Comparison of ENCODE assay signal across 11 cellular contexts in genomic region chr1:211036701-211037494, GRCh38.
DNase-seq lines count a peak whose midpoint lies in the region; ATAC-seq, FAIRE-seq and TF ChIP-seq lines count a peak whose summit lies in the region.
"Had no signal": no experiment of that assay in that cellular context is flagged by ENCODE, and none has a peak within 500 bp of the region (broad histone marks: within the 10 kb centered on the region; RNA-seq: fewer than 3 reads in every experiment).

No MANE protein-coding gene starts in this region.

- H3K36me3 ChIP-seq in K562 (ENCODE audit: control insufficient read depth, insufficient read depth, low read length) (no peaks in the 10 kb centered on the region), osteoblast (ENCODE audit: insufficient read depth, low read length) (no peaks in the 10 kb centered on the region), body of pancreas (replicated peaks in 1 of 2; ENCODE audit: insufficient read depth in 1 of 2, low read depth in 2 of 2) (no peaks in the 10 kb centered on the region)

- CTCF ChIA-PET in K562 (lab: Yijun Ruan, JAX; ENCODE audit: low intra/inter-chr PET ratio), result no interaction called here

- TF ChIP-seq RAD21 in K562 (CRISPR knock-in tag; conservative IDR thresholded peaks at IDR 0.05 in 1 of 2, IDR thresholded peaks at IDR 0.05 in 1 of 2), result no peak

- H3K9me3 ChIP-seq in K562 (replicated peaks; ENCODE audit: control insufficient read depth, insufficient read depth, low read depth, low read length) (no peaks in the 10 kb centered on the region; the same call in 1 of the 2 replicates), osteoblast (ENCODE audit: low read depth, low read length) (no peaks in the 10 kb centered on the region), body of pancreas (no peaks in the 10 kb centered on the region)

- WGBS in K562 (ENCODE audit: insufficient coverage, low coverage, missing lambda C conversion rate), result 0% methylated on average over 2 of the region's 2 CpGs
- 66 to 78% methylated on average over 2 of the region's 2 CpGs for WGBS in body of pancreas, 2 donors

- TF ChIP-seq POLR2A in K562 (conservative IDR thresholded peaks at IDR 0.05) (no peak), body of pancreas (IDR thresholded peaks at IDR 0.05) (no peak)

- no peaks in the 10 kb centered on the region for H4K20me1 ChIP-seq in K562 (replicated peaks; ENCODE audit: control insufficient read depth, insufficient read depth, low read length)
- H4K20me1 ChIP-seq in osteoblast (ENCODE audit: insufficient read depth, low read length), result no peaks in the 10 kb centered on the region

- in situ Hi-C loops in K562 (cut with MboI), result no loop called here

- ATAC-seq in K562 (peak; percentile 88), HG03159 (IDR thresholded peaks at IDR 0.05; ENCODE audit: unreplicated experiment) (no peak), GM21576 (IDR thresholded peaks at IDR 0.05; ENCODE audit: unreplicated experiment) (no peak), body of pancreas (no peak)

- FAIRE-seq in K562 (lab: Jason Lieb, UNC), result peak; percentile 46

- H3K27ac ChIP-seq in K562 (ENCODE audit: extremely low read depth, low read depth, low read length) (peak overlapping the region; percentile 34; the same call in 1 of the 3 replicates), osteoblast (ENCODE audit: low read depth, low read length) (peak overlapping the region; percentile 67), body of pancreas (no peak overlapping the region)

- DNase-seq in NCI-H82 (lab: John Stamatoyannopoulos, UW) (peak; percentile 32), NCI-H82 treated with DMSO at 0.1 percent for 48 hours (lab: John Stamatoyannopoulos, UW; ENCODE audit: unreplicated experiment) (no peak), LHCN-M2 (ENCODE audit: low read depth) (peak; percentile 98), K562 (ENCODE audit: extremely low read depth in 1 of 4, low spot score in 3 of 4) (peak in 2 of 4 experiments; percentile 31 to 44), osteoblast (ENCODE audit: insufficient read length, low spot score, missing footprints) (peak; percentile 95), body of pancreas (no peak)
- DNase-seq: activated CD8-positive, alpha-beta memory T cell treated with anti-CD3 and anti-CD28 coated beads, Interleukin-2, amount 50 U/mL, for 48 hours; effector memory CD4-positive, alpha-beta T cell; H9 had no signal

- H3K4me1 ChIP-seq in K562 (replicated peaks in 1 of 2; ENCODE audit: control insufficient read depth in 2 of 2, insufficient read depth in 2 of 2, low read length in 2 of 2) (no peaks in the 10 kb centered on the region; a peak in 1 of 5 replicates), osteoblast (ENCODE audit: insufficient read depth, low read length) (peaks cover 13% of the 10 kb centered on the region), body of pancreas (no peaks in the 10 kb centered on the region)

- H3K4me2 ChIP-seq in K562 (ENCODE audit: insufficient read depth, low read length) (no peak overlapping the region), osteoblast (ENCODE audit: insufficient read depth, low read length) (peak overlapping the region; percentile 33)

- POLR2A ChIA-PET in K562 (lab: Yijun Ruan, JAX), result interaction anchor here (0.5 to 0.7 kb wide), 2 partner anchors 47 to 816 kb away, joined by 3 read pairs; no protein-coding TSS in a partner anchor

- no peaks in the 10 kb centered on the region for H3K9me1 ChIP-seq in K562 (ENCODE audit: control insufficient read depth, insufficient read depth, low read length)

- no TSS peak for BruUV-seq in K562 (replicated peaks; lab: Mats Ljungman, UMichigan)

- no peak overlapping the region for H3K9ac ChIP-seq in K562 (ENCODE audit: insufficient read depth in 1 of 2, low read depth in 2 of 2, low read length in 2 of 2)

- H3K4me3 ChIP-seq in K562, result no peak overlapping the region
- no peak overlapping the region for H3K4me3 ChIP-seq in osteoblast (ENCODE audit: insufficient read depth, low read length)
- no peak overlapping the region for H3K4me3 ChIP-seq in body of pancreas

- intact Hi-C loops in K562 (cut with micrococcal nuclease) (no loop called here), body of pancreas (cut with DNase I) (no loop called here)

- no peaks in the 10 kb centered on the region for H3K79me2 ChIP-seq in K562 (ENCODE audit: control insufficient read depth, insufficient read depth, low read length)
- H3K79me2 ChIP-seq in osteoblast (ENCODE audit: insufficient read depth, low read length), result no peaks in the 10 kb centered on the region

- H2AFZ ChIP-seq in K562 (ENCODE audit: low read depth, low read length), result peak overlapping the region; percentile 58; the same call in 1 of the 2 replicates
- H2AFZ ChIP-seq in osteoblast (ENCODE audit: low read length), result peak overlapping the region; percentile 80

- no peaks in the 10 kb centered on the region for H3K27me3 ChIP-seq in K562 (ENCODE audit: control insufficient read depth in 2 of 2, insufficient read depth in 2 of 2, low read length in 2 of 2)
- H3K27me3 ChIP-seq in osteoblast (ENCODE audit: insufficient read depth, low read length), result no peaks in the 10 kb centered on the region
- H3K27me3 ChIP-seq in body of pancreas, result no peaks in the 10 kb centered on the region

- TF ChIP-seq CTCF in K562 (IDR thresholded peaks at IDR 0.05 in 2 of 3, conservative IDR thresholded peaks at IDR 0.05 in 1 of 3; ENCODE audit: insufficient read depth in 2 of 3, low read depth in 1 of 3, low read length in 3 of 3) (no peak), osteoblast (IDR thresholded peaks at IDR 0.05; ENCODE audit: extremely low read depth, low read depth, low read length) (no peak), body of pancreas (IDR thresholded peaks at IDR 0.05) (no peak)

- no peak for TF ChIP-seq EP300 in K562 (IDR thresholded peaks at IDR 0.05; ENCODE audit: low read length)

TF ChIP-seq in K562, 482 proteins besides CTCF, POLR2A, EP300 and RAD21 (continues in another document):
- TF ChIP-seq YY1 (IDR thresholded peaks at IDR 0.05; ENCODE audit: borderline replicate concordance in 1 of 3, control insufficient read depth in 1 of 3, extremely low read depth in 1 of 3, insufficient read depth in 3 of 3, insufficient read length in 1 of 3, insufficient replicate concordance in 2 of 3, low read depth in 1 of 3, low read length in 2 of 3), result peak in 1 of 3 experiments; percentile 52
- TF ChIP-seq DPF2 (IDR thresholded peaks at IDR 0.05), result peak; percentile 64
- TF ChIP-seq FOXA1 (IDR thresholded peaks at IDR 0.05; ENCODE audit: borderline replicate concordance), result no peak
- no peak for TF ChIP-seq ZNF217 (CRISPR knock-in tag; IDR thresholded peaks at IDR 0.05)
- TF ChIP-seq MAFG (tag; conservative IDR thresholded peaks at IDR 0.05), result peak; percentile 66
- TF ChIP-seq, protein P1, sequence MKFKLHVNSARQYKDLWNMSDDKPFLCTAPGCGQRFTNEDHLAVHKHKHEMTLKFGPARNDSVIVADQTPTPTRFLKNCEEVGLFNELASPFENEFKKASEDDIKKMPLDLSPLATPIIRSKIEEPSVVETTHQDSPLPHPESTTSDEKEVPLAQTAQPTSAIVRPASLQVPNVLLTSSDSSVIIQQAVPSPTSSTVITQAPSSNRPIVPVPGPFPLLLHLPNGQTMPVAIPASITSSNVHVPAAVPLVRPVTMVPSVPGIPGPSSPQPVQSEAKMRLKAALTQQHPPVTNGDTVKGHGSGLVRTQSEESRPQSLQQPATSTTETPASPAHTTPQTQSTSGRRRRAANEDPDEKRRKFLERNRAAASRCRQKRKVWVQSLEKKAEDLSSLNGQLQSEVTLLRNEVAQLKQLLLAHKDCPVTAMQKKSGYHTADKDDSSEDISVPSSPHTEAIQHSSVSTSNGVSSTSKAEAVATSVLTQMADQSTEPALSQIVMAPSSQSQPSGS (CRISPR knock-in tag; IDR thresholded peaks at IDR 0.05), result no peak
- TF ChIP-seq ZBTB17 (CRISPR knock-in tag; IDR thresholded peaks at IDR 0.05), result no peak
- TF ChIP-seq TEAD1 (CRISPR knock-in tag; IDR thresholded peaks at IDR 0.05), result no peak
- no peak for TF ChIP-seq LARP7 (IDR thresholded peaks at IDR 0.05)
- peak in 1 of 2 experiments; percentile 43; a peak in 1 of 4 replicates for TF ChIP-seq TRIM24 (IDR thresholded peaks at IDR 0.05)
- no peak for TF ChIP-seq MYNN (IDR thresholded peaks at IDR 0.05)
- TF ChIP-seq MYNN (CRISPR knock-in tag; IDR thresholded peaks at IDR 0.05), result no peak
- TF ChIP-seq THAP7 (CRISPR knock-in tag; IDR thresholded peaks at IDR 0.05), result no peak
- no peak for TF ChIP-seq HCFC1 (IDR thresholded peaks at IDR 0.05; ENCODE audit: low read depth, low read length)
- TF ChIP-seq HDAC6 (IDR thresholded peaks at IDR 0.05; ENCODE audit: low read depth, low read length), result no peak
- 0 out of 2 replicates have a peak, but pooled peaks have one; percentile 47 for TF ChIP-seq C11orf30 (IDR thresholded peaks at IDR 0.05; ENCODE audit: low read depth)
- TF ChIP-seq FOSL1 (tag; conservative IDR thresholded peaks at IDR 0.05), result peak; percentile 98
- TF ChIP-seq ZNF639 (CRISPR knock-in tag; conservative IDR thresholded peaks at IDR 0.05 in 1 of 2, IDR thresholded peaks at IDR 0.05 in 1 of 2), result peak in 1 of 2 experiments; percentile 50; a peak in 1 of 4 replicates
- TF ChIP-seq KAT2B (IDR thresholded peaks at IDR 0.05; ENCODE audit: low read depth, low read length), result no peak

Comparison
In these comparisons a context has a peak if more than half of its experiments do, and no peak if none do; other contexts are left out.
1. DNase-seq: peak in NCI-H82 (single experiment), LHCN-M2 (single experiment) and osteoblast (single experiment); none in NCI-H82 treated with DMSO at 0.1 percent for 48 hours (single experiment) and body of pancreas (0 of 4).
2. H3K27ac ChIP-seq: peak in K562 (single experiment) and osteoblast (single experiment); none in body of pancreas (0 of 4).